15 cellular contexts compared by ENCODE assay signal in the genomic region with DNA sequence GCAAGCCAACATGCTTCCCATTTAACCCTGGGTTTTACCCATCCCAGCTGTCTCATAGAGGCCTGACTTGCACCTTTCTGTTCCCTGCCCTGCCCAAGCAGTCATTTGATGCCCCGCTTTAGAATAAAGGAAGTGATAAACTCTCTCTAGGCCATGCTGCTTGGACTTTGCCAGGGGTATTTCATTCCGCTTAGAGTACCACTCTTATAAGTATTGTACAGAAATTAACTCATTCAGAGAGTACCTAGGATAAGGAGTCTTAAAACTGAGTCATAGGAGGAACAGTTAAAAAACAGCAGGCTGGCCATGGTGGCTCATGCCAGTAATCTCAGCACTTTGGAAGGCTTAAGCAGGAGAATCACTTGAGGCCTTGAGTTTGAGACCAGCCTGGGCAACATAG. TPM values are rescaled to one million over a fixed set of nuclear protein-coding genes. Genes with fewer than 3 reads are reported as not detected.
A peak's percentile ranks its signal among the peaks of the same experiment; 100 is the strongest.
DNase-seq lines count a peak whose midpoint lies in the region; ATAC-seq, FAIRE-seq and TF ChIP-seq lines count a peak whose summit lies in the region.
"Had no signal": no experiment of that assay in that cellular context is flagged by ENCODE, and none has a peak within 500 bp of the region (broad histone marks: within the 10 kb centered on the region; RNA-seq: fewer than 3 reads in every experiment).

No MANE protein-coding gene starts in this region.

- no peak for DNase-seq in CD4-positive, alpha-beta memory T cell
- DNase-seq in central memory CD8-positive, alpha-beta T cell (ENCODE audit: low spot score in 2 of 2) = no peak
- DNase-seq in pons (ENCODE audit: low spot score) = no peak
- no peak for DNase-seq in GM12892 (ENCODE audit: insufficient read length)
- DNase-seq in small intestine = no peak
- DNase-seq in PC-9 = no peak
- DNase-seq: kidney, NCI-H187, right lobe of liver had no signal

- H3K27ac Mint-ChIP-seq in CD4-positive, alpha-beta memory T cell = peak overlapping the region; percentile 68 to 99 (median 94)
- peak overlapping the region; percentile 87 for H3K27ac Mint-ChIP-seq in central memory CD8-positive, alpha-beta T cell (ENCODE audit: low read depth)

- CTCF ChIA-PET in CD4-positive, alpha-beta memory T cell (lab: Charles Lee; ENCODE audit: partially characterized antibody) = interaction anchor here (1.0 to 4.4 kb wide), 3 partner anchors 11 to 84 kb away, joined by 3 to 18 read pairs (median 3); no protein-coding TSS in a partner anchor
- CTCF ChIA-PET in PC-9 (lab: Charles Lee) = no interaction called here

- no peak overlapping the region for H3K27ac ChIP-seq in CD4-positive, alpha-beta memory T cell (ENCODE audit: low read depth, low read length)
- H3K27ac ChIP-seq in small intestine (ENCODE audit: low read depth in 1 of 2, low read length in 1 of 2) (no peak overlapping the region), PC-9 (no peak overlapping the region)
- H3K27ac ChIP-seq: C4-2B, right lobe of liver, SK-N-MC had no signal

- peaks cover 15% of the 10 kb centered on the region; the same call in 1 of the 2 replicates for H3F3A ChIP-seq in PC-9 (ENCODE audit: insufficient read depth, low read depth)

- no peaks in the 10 kb centered on the region for H3K27me3 ChIP-seq in CD4-positive, alpha-beta memory T cell (ENCODE audit: insufficient read depth, low read length)
- no peaks in the 10 kb centered on the region for H3K27me3 ChIP-seq in small intestine (ENCODE audit: control insufficient read depth in 2 of 2, insufficient read depth in 2 of 2, low read length in 2 of 2)
- no peaks in the 10 kb centered on the region for H3K27me3 ChIP-seq in PC-9 (ENCODE audit: insufficient read depth, low read depth)
- H3K27me3 ChIP-seq: right lobe of liver had no signal

- H4K20me1 ChIP-seq in PC-9 (ENCODE audit: insufficient read depth) = no peaks in the 10 kb centered on the region

- no peaks in the 10 kb centered on the region for H3K9me3 Mint-ChIP-seq in CD4-positive, alpha-beta memory T cell
- H3K9me3 Mint-ChIP-seq in central memory CD8-positive, alpha-beta T cell = no peaks in the 10 kb centered on the region

- no peaks in the 10 kb centered on the region for H3K36me3 Mint-ChIP-seq in CD4-positive, alpha-beta memory T cell
- peaks cover 10% of the 10 kb centered on the region for H3K36me3 Mint-ChIP-seq in central memory CD8-positive, alpha-beta T cell (ENCODE audit: insufficient read depth)

- BruUV-seq in PC-9 (replicated peaks; lab: Mats Ljungman, UMichigan) = no TSS peak

- peaks cover 16 to 32% (median 21%) of the 10 kb centered on the region in 4 donors for H3K4me1 Mint-ChIP-seq in CD4-positive, alpha-beta memory T cell
- H3K4me1 Mint-ChIP-seq in central memory CD8-positive, alpha-beta T cell = peaks cover 43% of the 10 kb centered on the region

- no peak for TF ChIP-seq CTCF in PC-9 (conservative IDR thresholded peaks at IDR 0.05)

- H3K79me2 ChIP-seq in PC-9 (ENCODE audit: low read depth) = no peaks in the 10 kb centered on the region

- POLR2A ChIA-PET in CD4-positive, alpha-beta memory T cell (lab: Charles Lee; ENCODE audit: partially characterized antibody) = interaction anchor here (1.1 to 1.4 kb wide), 4 partner anchors 11 to 68 kb away, joined by 5 read pairs; no protein-coding TSS in a partner anchor
- POLR2A ChIA-PET in PC-9 (lab: Charles Lee; ENCODE audit: unreplicated experiment) = no interaction called here

- H3K4me3 Mint-ChIP-seq in CD4-positive, alpha-beta memory T cell = peak overlapping the region in 3 of 8 donors; percentile 38 to 90 (median 89)
- peak overlapping the region; percentile 68 for H3K4me3 Mint-ChIP-seq in central memory CD8-positive, alpha-beta T cell

- no peak overlapping the region for H2AFZ ChIP-seq in PC-9

- TF ChIP-seq POLR2A in GM12892 (IDR thresholded peaks at IDR 0.05; ENCODE audit: low read depth, low read length) = no peak

- no peaks in the 10 kb centered on the region for H3K9me2 ChIP-seq in PC-9 (ENCODE audit: insufficient read depth)

- H3K4me2 ChIP-seq in PC-9 = no peak overlapping the region

- no peaks in the 10 kb centered on the region for H3K9me3 ChIP-seq in CD4-positive, alpha-beta memory T cell (ENCODE audit: control insufficient read depth in 1 of 2, low read length in 2 of 2)
- H3K9me3 ChIP-seq in small intestine (ENCODE audit: control insufficient read depth, low read depth) (no peaks in the 10 kb centered on the region), PC-9 (ENCODE audit: insufficient read depth, low read depth) (no peaks in the 10 kb centered on the region)
- H3K9me3 ChIP-seq: right lobe of liver had no signal

- WGBS in small intestine, 3 donors = 66 to 83% (median 80%) methylated on average over 2 of the region's 2 CpGs

- intact Hi-C loops in CD4-positive, alpha-beta memory T cell (cut with micrococcal nuclease) = loop anchor here (2.0 kb wide), 1 partner anchor 21 kb away; the partner anchor contains the start of gene LYST
- intact Hi-C loops in PC-9 (cut with micrococcal nuclease; ENCODE audit: unreplicated experiment) = no loop called here

- peaks cover 18% of the 10 kb centered on the region for H3K4me1 ChIP-seq in CD4-positive, alpha-beta memory T cell (ENCODE audit: insufficient read depth, low read length)
- H3K4me1 ChIP-seq in small intestine (ENCODE audit: control insufficient read depth in 2 of 2, insufficient read depth in 1 of 2, low read depth in 1 of 2, low read length in 1 of 2) = peaks cover 0 to 3% of the 10 kb centered on the region in 2 donors
- peaks cover 13% of the 10 kb centered on the region for H3K4me1 ChIP-seq in PC-9 (replicated peaks; ENCODE audit: insufficient read depth)

- H3K4me3 ChIP-seq in CD4-positive, alpha-beta memory T cell (ENCODE audit: low read length in 2 of 2) = no peak overlapping the region
- H3K4me3 ChIP-seq in small intestine (ENCODE audit: low read depth in 1 of 2, low read length in 2 of 2) = no peak overlapping the region
- no peak overlapping the region for H3K4me3 ChIP-seq in PC-9
- H3K4me3 ChIP-seq: right lobe of liver, SK-N-MC had no signal

- H3K36me3 ChIP-seq in CD4-positive, alpha-beta memory T cell (ENCODE audit: insufficient read depth, low read length) = no peaks in the 10 kb centered on the region
- no peaks in the 10 kb centered on the region for H3K36me3 ChIP-seq in small intestine (ENCODE audit: control insufficient read depth in 2 of 2, insufficient read depth in 2 of 2, low read length in 2 of 2)
- no peaks in the 10 kb centered on the region for H3K36me3 ChIP-seq in PC-9 (ENCODE audit: low read depth)
- H3K36me3 ChIP-seq: right lobe of liver had no signal

- no peaks in the 10 kb centered on the region for H3K27me3 Mint-ChIP-seq in CD4-positive, alpha-beta memory T cell
- H3K27me3 Mint-ChIP-seq in central memory CD8-positive, alpha-beta T cell = no peaks in the 10 kb centered on the region

- ATAC-seq in GM18519 (IDR thresholded peaks at IDR 0.05; ENCODE audit: low FRiP score, unreplicated experiment) (peak; percentile 5), HG03442 (IDR thresholded peaks at IDR 0.05; ENCODE audit: unreplicated experiment) (peak; percentile 6)
- no peak for ATAC-seq in central memory CD8-positive, alpha-beta T cell (replicated peaks; ENCODE audit: extremely low read depth, poor library complexity, severe bottlenecking)
- ATAC-seq: right lobe of liver had no signal

- FAIRE-seq in GM12892 (lab: Jason Lieb, UNC) (no peak), small intestine (lab: Jason Lieb, UNC) (no peak)
- FAIRE-seq: frontal cortex, H1, kidney had no signal

RNA-seq across cellular contexts. Expression of gene LYST, which starts 21.0 kb away (rescaled TPM):
- total RNA-seq in CD4-positive, alpha-beta memory T cell = 10 to 100 TPM; 32.8 to 35.2 TPM
- polyA plus RNA-seq in CD4-positive, alpha-beta memory T cell = 1 to 10 TPM; 4.2 to 9.1 TPM
- polyA plus RNA-seq in GM12892 (2012; ENCODE audit: missing spikeins) = 7.9 TPM
- polyA plus RNA-seq in small intestine = 1 to 10 TPM; 2.9 to 5.7 (median 4.3) TPM
- 13.6 and 14.1 TPM in 2 replicates for total RNA-seq in PC-9 (2021)
